Comparison of ENCODE assay signal across 8 cellular contexts in the genomic region with DNA sequence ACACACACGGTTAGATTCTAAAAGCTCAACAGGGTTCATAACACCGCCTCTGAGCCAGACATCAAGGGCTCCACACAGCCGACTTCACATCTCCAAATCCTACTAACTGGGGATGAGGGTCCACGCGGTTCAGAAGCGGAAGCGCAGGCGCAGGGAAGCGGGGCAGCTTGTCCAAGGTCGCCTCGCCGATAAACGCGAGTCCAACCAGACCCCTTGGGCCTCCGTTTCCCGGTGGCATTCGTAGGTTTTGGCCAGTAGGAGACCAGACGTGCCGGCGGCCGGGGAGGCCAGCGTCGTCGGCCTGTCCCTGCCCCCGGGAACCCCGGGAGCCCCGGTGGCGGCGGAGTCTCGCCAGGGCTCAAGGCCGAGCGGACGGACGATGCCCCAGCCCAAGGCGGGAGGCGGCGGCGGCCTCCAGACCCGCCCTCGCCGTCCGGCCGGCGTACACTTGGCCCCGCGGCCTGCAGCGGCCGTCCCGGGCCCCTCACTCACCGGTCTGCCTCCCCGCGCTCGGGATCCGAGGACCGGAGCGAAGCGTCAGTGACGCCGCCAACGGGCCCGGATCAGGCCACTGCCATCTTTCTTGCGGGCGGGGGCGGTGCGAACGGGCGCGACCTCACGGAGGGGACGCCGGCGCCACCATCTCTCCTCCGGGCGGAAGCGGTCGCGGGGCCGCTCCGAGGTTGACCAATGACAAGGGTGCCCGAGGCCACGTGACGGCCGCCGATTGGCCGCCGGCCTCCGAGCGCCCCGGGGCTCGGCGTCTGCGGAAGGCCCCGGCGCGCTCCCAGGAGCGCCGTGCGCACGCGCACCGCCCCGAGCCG. TPM values are rescaled to one million over a fixed set of nuclear protein-coding genes. Genes with fewer than 3 reads are reported as not detected.
A peak's percentile ranks its signal among the peaks of the same experiment; 100 is the strongest.
DNase-seq lines count a peak whose midpoint lies in the region; ATAC-seq, FAIRE-seq and TF ChIP-seq lines count a peak whose summit lies in the region.

A gene with protein sequence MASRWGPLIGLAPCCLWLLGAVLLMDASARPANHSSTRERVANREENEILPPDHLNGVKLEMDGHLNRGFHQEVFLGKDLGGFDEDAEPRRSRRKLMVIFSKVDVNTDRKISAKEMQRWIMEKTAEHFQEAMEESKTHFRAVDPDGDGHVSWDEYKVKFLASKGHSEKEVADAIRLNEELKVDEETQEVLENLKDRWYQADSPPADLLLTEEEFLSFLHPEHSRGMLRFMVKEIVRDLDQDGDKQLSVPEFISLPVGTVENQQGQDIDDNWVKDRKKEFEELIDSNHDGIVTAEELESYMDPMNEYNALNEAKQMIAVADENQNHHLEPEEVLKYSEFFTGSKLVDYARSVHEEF (minus strand): TSS at position 602 of the 824 bp plus-strand sequence. CDS start 3,229 bp downstream, outside the sequence.

- H2BK15ac ChIP-seq in H1 (ENCODE audit: low read length), result peak within 1 kb of the TSS; percentile 88; the same call in 1 of the 2 replicates
- no peak within 1 kb of the TSS for H2BK15ac ChIP-seq in mesenchymal stem cell (ENCODE audit: low read depth, poor library complexity, severe bottlenecking)

- H3K27ac Mint-ChIP-seq in activated CD8-positive, alpha-beta memory T cell treated with anti-CD3 and anti-CD28 coated beads, Interleukin-2, amount 10 ng/mL, durations not matched to agents 7 days and 5 days, result peak within 1 kb of the TSS; percentile 87

- H3K79me2 ChIP-seq in H1 (ENCODE audit: control insufficient read depth in 1 of 2, insufficient read depth in 2 of 2, low read length in 2 of 2), result peaks cover 6 to 34% of the 10 kb centered on the region in 2 experiments; a peak in 3 of 4 replicates

- H3K4me1 ChIP-seq in HUES48 (ENCODE audit: control insufficient read depth, insufficient read depth, low read length), result no peaks in the 10 kb centered on the region
- H3K4me1 ChIP-seq in NT2/D1 (ENCODE audit: insufficient read depth, insufficient read length), result peaks cover 3% of the 10 kb centered on the region
- peaks cover 0 to 6% (median under 1%) of the 10 kb centered on the region in 4 experiments; a peak in 4 of 7 replicates for H3K4me1 ChIP-seq in H1 (replicated peaks in 1 of 4; ENCODE audit: control insufficient read depth in 3 of 4, insufficient read depth in 4 of 4, low read length in 3 of 4)
- peaks cover 31% of the 10 kb centered on the region for H3K4me1 ChIP-seq in mesenchymal stem cell (ENCODE audit: control insufficient read depth, insufficient read depth, low read depth, low read length)

- no peak within 1 kb of the TSS for H2BK20ac ChIP-seq in H1 (ENCODE audit: low read length)

- TF ChIP-seq RAD21 in H1 (IDR thresholded peaks at IDR 0.05 in 1 of 2, conservative IDR thresholded peaks at IDR 0.05 in 1 of 2; ENCODE audit: low read depth in 2 of 2, low read length in 2 of 2), result no peak

- H2AFZ ChIP-seq in H1 (ENCODE audit: low read length), result peak within 1 kb of the TSS; percentile 21; the same call in 1 of the 2 replicates
- peak within 1 kb of the TSS; percentile 80 for H2AFZ ChIP-seq in mesenchymal stem cell (ENCODE audit: low read depth, low read length)

- H3K4me2 ChIP-seq in H1 (ENCODE audit: insufficient read depth in 1 of 2, low read depth in 2 of 2, low read length in 2 of 2) (peak within 1 kb of the TSS; percentile 81 to 88), mesenchymal stem cell (ENCODE audit: low read length, poor library complexity, severe bottlenecking) (peak within 1 kb of the TSS; percentile 60)

- H2BK120ac ChIP-seq in H1 (replicated peaks; ENCODE audit: low read depth, low read length) (no peak within 1 kb of the TSS), mesenchymal stem cell (ENCODE audit: low read depth, low read length) (peak within 1 kb of the TSS; percentile 80)

- H3K79me1 ChIP-seq in H1 (ENCODE audit: low read depth, low read length) (peaks cover 40% of the 10 kb centered on the region), mesenchymal stem cell (replicated peaks; ENCODE audit: low read length, poor library complexity, severe bottlenecking) (peaks cover 27% of the 10 kb centered on the region)

- H4K91ac ChIP-seq in H1 (replicated peaks; ENCODE audit: insufficient read length, low read length) (no peak within 1 kb of the TSS), mesenchymal stem cell (ENCODE audit: low read length) (peak within 1 kb of the TSS; percentile 99)

- H3K9me3 ChIP-seq in HUES48 (ENCODE audit: control insufficient read depth, insufficient read depth, low read length), result no peaks in the 10 kb centered on the region
- H3K9me3 ChIP-seq in NT2/D1 (ENCODE audit: insufficient read depth, low read length), result peaks cover 8% of the 10 kb centered on the region; the same call in 1 of the 2 replicates
- peaks cover 0 to 9% of the 10 kb centered on the region in 2 experiments; a peak in 2 of 4 replicates for H3K9me3 ChIP-seq in H1 (ENCODE audit: insufficient read depth in 2 of 2, low read depth in 1 of 2, low read length in 1 of 2)
- peaks cover 3% of the 10 kb centered on the region for H3K9me3 ChIP-seq in mesenchymal stem cell (ENCODE audit: control insufficient read depth, low read length)

- TF ChIP-seq EP300 in H1 (IDR thresholded peaks at IDR 0.05; ENCODE audit: borderline replicate concordance in 1 of 2, low read depth in 2 of 2, low read length in 2 of 2), result no peak

- peaks cover 34% of the 10 kb centered on the region for H3K36me3 ChIP-seq in HUES48 (ENCODE audit: control insufficient read depth, insufficient read depth, low read length)
- peaks cover 66% of the 10 kb centered on the region for H3K36me3 ChIP-seq in NT2/D1 (ENCODE audit: insufficient read depth, insufficient read length, low read length)
- H3K36me3 ChIP-seq in H1 (ENCODE audit: control insufficient read depth in 2 of 4, insufficient read depth in 4 of 4, low read length in 3 of 4), result peaks cover 2 to 22% (median 4%) of the 10 kb centered on the region in 4 experiments; a peak in 4 of 8 replicates
- H3K36me3 ChIP-seq in mesenchymal stem cell (ENCODE audit: control insufficient read depth in 1 of 2, insufficient read depth in 2 of 2, low read depth in 1 of 2, low read length in 2 of 2), result peaks cover 26 to 70% of the 10 kb centered on the region in 2 experiments

- H3K27me3 Mint-ChIP-seq in activated CD8-positive, alpha-beta memory T cell treated with anti-CD3 and anti-CD28 coated beads, Interleukin-2, amount 10 ng/mL, durations not matched to agents 7 days and 5 days, result no peaks in the 10 kb centered on the region

- H4K5ac ChIP-seq in H1 (ENCODE audit: insufficient read length, low read depth, low read length), result no peak within 1 kb of the TSS

- no peak within 1 kb of the TSS for H3K14ac ChIP-seq in H1 (ENCODE audit: insufficient read length)
- H3K14ac ChIP-seq in mesenchymal stem cell (ENCODE audit: low read length in 2 of 2), result peak within 1 kb of the TSS in 1 of 2 experiments; percentile 96

- POLR2A ChIA-PET in H1 (lab: Charles Lee; ENCODE audit: partially characterized antibody), result interaction anchor here (0.6 to 2.3 kb wide), 19 partner anchors 8 to 256 kb away, joined by 3 to 12 read pairs (median 4); a partner anchor contains a TSS

- peak within 1 kb of the TSS; percentile 91 for H3K4me3 Mint-ChIP-seq in activated CD8-positive, alpha-beta memory T cell treated with anti-CD3 and anti-CD28 coated beads, Interleukin-2, amount 10 ng/mL, durations not matched to agents 7 days and 5 days

- H3K4me3 ChIP-seq in HUES48 (ENCODE audit: low read depth, low read length), result peak within 1 kb of the TSS; percentile 89
- H3K4me3 ChIP-seq in NT2/D1 (ENCODE audit: insufficient read length, low read depth), result peak within 1 kb of the TSS; percentile 94
- peak within 1 kb of the TSS; percentile 86 to 92 (median 90) for H3K4me3 ChIP-seq in H1 (ENCODE audit: extremely low read depth in 1 of 4, insufficient read depth in 2 of 4, low read depth in 3 of 4, low read length in 4 of 4)
- H3K4me3 ChIP-seq in mesenchymal stem cell (ENCODE audit: insufficient read depth in 1 of 2, low read depth in 1 of 2, low read length in 2 of 2), result peak within 1 kb of the TSS; percentile 94 to 95

- CTCF ChIA-PET in activated CD8-positive, alpha-beta memory T cell treated with anti-CD3 and anti-CD28 coated beads, Interleukin-2, amount 10 ng/mL, durations not matched to agents 7 days and 5 days (lab: Charles Lee), result interaction anchor here (0.7 to 4.8 kb wide), 12 partner anchors 16 to 167 kb away, joined by 3 to 43 read pairs (median 3); no protein-coding TSS in a partner anchor
- CTCF ChIA-PET in H1 (lab: Charles Lee; ENCODE audit: partially characterized antibody), result interaction anchor here (0.6 to 1.6 kb wide), 11 partner anchors 8 to 247 kb away, joined by 3 to 6 read pairs (median 4); a partner anchor contains a TSS

- H2AK5ac ChIP-seq in H1 (ENCODE audit: low read depth, low read length) (peak within 1 kb of the TSS; percentile 25; the same call in 1 of the 2 replicates), mesenchymal stem cell (ENCODE audit: low read length, severe bottlenecking) (peak within 1 kb of the TSS; percentile 92)

- H4K8ac ChIP-seq in H1 (ENCODE audit: extremely low read depth, insufficient read depth, low read length) (peak within 1 kb of the TSS; percentile 91), mesenchymal stem cell (ENCODE audit: low read length) (peak within 1 kb of the TSS; percentile 100)

- H3K4ac ChIP-seq in H1 (replicated peaks; ENCODE audit: insufficient read length, low read depth, low read length) (peak within 1 kb of the TSS; percentile 91), mesenchymal stem cell (ENCODE audit: low read depth in 1 of 2, low read length in 2 of 2) (peak within 1 kb of the TSS; percentile 96 to 98)

- H3K18ac ChIP-seq in H1 (ENCODE audit: extremely low read depth, low read length) (peak within 1 kb of the TSS; percentile 60; the same call in 1 of the 2 replicates), mesenchymal stem cell (ENCODE audit: low read depth in 1 of 2, low read length in 2 of 2) (peak within 1 kb of the TSS; percentile 95 to 96)

- in situ Hi-C loops in Caki2 (cut with HindIII; ENCODE audit: low pct_unique_long_range_greater_than_20kb, low sequenced_read_pairs), result no loop called here

- DNase-seq in Caki2 (ENCODE audit: low read depth), result peak; percentile 93
- DNase-seq in NT2/D1 (ENCODE audit: low read depth, low spot score), result peak; percentile 90
- DNase-seq in activated CD8-positive, alpha-beta memory T cell treated with anti-CD3 and anti-CD28 coated beads, Interleukin-2, amount 10 ng/mL, durations not matched to agents 7 days and 5 days, result peak; percentile 97
- DNase-seq in H1 (ENCODE audit: low read depth in 1 of 2, low spot score in 2 of 2), result peak; percentile 76 to 94
- DNase-seq in mesenchymal stem cell, result peak; percentile 96
- DNase-seq in stimulated activated CD8-positive, alpha-beta memory T cell treated with anti-CD3 and anti-CD28 coated beads, Interleukin-12 subunit alpha, Interleukin-12 subunit beta, amount 100 ng/mL, for 24 hours (ENCODE audit: extremely low read depth), result peak; percentile 91

- H3K36me3 Mint-ChIP-seq in activated CD8-positive, alpha-beta memory T cell treated with anti-CD3 and anti-CD28 coated beads, Interleukin-2, amount 10 ng/mL, durations not matched to agents 7 days and 5 days, result peaks cover 22% of the 10 kb centered on the region

- H3K23ac ChIP-seq in H1 (ENCODE audit: insufficient read length), result no peak within 1 kb of the TSS
- H3K23ac ChIP-seq in mesenchymal stem cell (ENCODE audit: low read length in 2 of 2), result peak within 1 kb of the TSS in 1 of 2 experiments; percentile 98

- H3K56ac ChIP-seq in H1 (replicated peaks; ENCODE audit: insufficient read length, low read depth, low read length), result peak within 1 kb of the TSS; percentile 30

- peak within 1 kb of the TSS; percentile 17; the same call in 1 of the 2 replicates for H2BK12ac ChIP-seq in H1 (ENCODE audit: low read depth, low read length)
- H2BK12ac ChIP-seq in mesenchymal stem cell (ENCODE audit: low read length in 2 of 2), result peak within 1 kb of the TSS; percentile 12 to 83

- no peak for FAIRE-seq in H1 (lab: Jason Lieb, UNC)

- H3K27me3 ChIP-seq in HUES48 (ENCODE audit: control insufficient read depth, insufficient read depth, low read length) (no peaks in the 10 kb centered on the region), NT2/D1 (ENCODE audit: insufficient read depth, insufficient read length) (no peaks in the 10 kb centered on the region), H1 (replicated peaks in 1 of 4; ENCODE audit: control insufficient read depth in 3 of 4, extremely low read depth in 1 of 4, insufficient read depth in 3 of 4, low read length in 3 of 4) (no peaks in the 10 kb centered on the region; a peak in 1 of 7 replicates), mesenchymal stem cell (ENCODE audit: control insufficient read depth in 1 of 2, insufficient read depth in 1 of 2, low read length in 2 of 2) (peaks cover 0 to 1% of the 10 kb centered on the region in 2 experiments)

- H2BK5ac ChIP-seq in H1 (ENCODE audit: low read depth, low read length) (peak within 1 kb of the TSS; percentile 15; the same call in 1 of the 2 replicates), mesenchymal stem cell (ENCODE audit: low read depth, low read length, poor library complexity, severe bottlenecking) (peak within 1 kb of the TSS; percentile 85)

- H3K27ac ChIP-seq in HUES48 (ENCODE audit: low read depth, low read length) (peak within 1 kb of the TSS; percentile 76), H1 (ENCODE audit: low read depth, low read length) (peak within 1 kb of the TSS; percentile 86), mesenchymal stem cell (ENCODE audit: low read length, poor library complexity, severe bottlenecking) (peak within 1 kb of the TSS; percentile 42)

- 4% methylated on average over 22 of the region's 103 CpGs; no CpG with 5 or more reads in 1 of the 2 experiments for WGBS in H1 (ENCODE audit: extremely low coverage in 1 of 2, insufficient coverage in 1 of 2, insufficient read length in 1 of 2, insufficient replicate concordance in 2 of 2, low coverage in 1 of 2, low lambda C conversion rate in 2 of 2, missing lambda C conversion rate in 1 of 2), 2 experiments
- under 1% methylated on average over 69 of the region's 103 CpGs for WGBS in mesenchymal stem cell

- H3K9ac ChIP-seq in HUES48 (ENCODE audit: low read depth, low read length) (peak within 1 kb of the TSS; percentile 69), NT2/D1 (ENCODE audit: insufficient read length, low read depth) (peak within 1 kb of the TSS; percentile 99), H1 (replicated peaks in 1 of 4; ENCODE audit: extremely low read depth in 1 of 4, low read depth in 3 of 4, low read length in 3 of 4) (peak within 1 kb of the TSS; percentile 58 to 89 (median 80)), mesenchymal stem cell (ENCODE audit: low read length) (peak within 1 kb of the TSS; percentile 93)

- peaks cover 30% of the 10 kb centered on the region for H3K4me1 Mint-ChIP-seq in activated CD8-positive, alpha-beta memory T cell treated with anti-CD3 and anti-CD28 coated beads, Interleukin-2, amount 10 ng/mL, durations not matched to agents 7 days and 5 days

- peaks cover 7% of the 10 kb centered on the region for H3K23me2 ChIP-seq in H1 (ENCODE audit: low read depth, low read length)

- TF ChIP-seq CTCF in H1 (IDR thresholded peaks at IDR 0.05; ENCODE audit: control extremely low read depth in 1 of 3, insufficient read depth in 1 of 3, low read depth in 1 of 3, low read length in 3 of 3), result peak in 1 of 3 experiments; percentile 10; a peak in 1 of 4 replicates

- peak in 1 of 2 experiments; percentile 63; a peak in 2 of 3 replicates for TF ChIP-seq POLR2A in H1 (IDR thresholded peaks at IDR 0.05; ENCODE audit: control extremely low read depth in 1 of 2, low read depth in 2 of 2, low read length in 2 of 2)

- ATAC-seq in GM21423 (IDR thresholded peaks at IDR 0.05; ENCODE audit: unreplicated experiment), result peak; percentile 94
- peak; percentile 96 for ATAC-seq in activated CD8-positive, alpha-beta memory T cell treated with anti-CD3 and anti-CD28 coated beads, Interleukin-2, amount 10 ng/mL, durations not matched to agents 7 days and 5 days

- no peaks in the 10 kb centered on the region for H3K9me3 Mint-ChIP-seq in activated CD8-positive, alpha-beta memory T cell treated with anti-CD3 and anti-CD28 coated beads, Interleukin-2, amount 10 ng/mL, durations not matched to agents 7 days and 5 days (ENCODE audit: low read depth)

- H4K20me1 ChIP-seq in H1 (replicated peaks in 1 of 2; ENCODE audit: control insufficient read depth in 1 of 2, insufficient read depth in 2 of 2, low read length in 2 of 2), result peaks cover under 1 to 25% of the 10 kb centered on the region in 2 experiments

RNA-seq across cellular contexts. Expression of the gene that starts here (rescaled TPM):
- 111 and 124 TPM in 2 replicates for total RNA-seq in Caki2 (2014; rRNA removed; shearing (Covaris generic); ENCODE audit: low replicate concordance)
- total RNA-seq in activated CD8-positive, alpha-beta memory T cell treated with anti-CD3 and anti-CD28 coated beads, Interleukin-2, amount 10 ng/mL, durations not matched to agents 7 days and 5 days, result 100 to 1,000 TPM; 109 to 144 TPM
- total RNA-seq in H1 (2021; fragmentation: NEBNext Ultra II Directional; extraction: Animal tissue kit (Norgen Biotek cat#: 25700)), result 72.2 and 75.6 TPM in 2 replicates
- polyA plus RNA-seq in H1 (2011; rRNA removed), result 45.5 and 69.8 TPM in 2 replicates
- polyA plus RNA-seq in H1 (2011; cell fraction: cytosol; rRNA removed), result 62.5 TPM
- 89.3 TPM for polyA plus RNA-seq in H1 (2011; cell fraction: nucleus; rRNA removed)
- polyA plus RNA-seq in H1 (2012, experiment 1 of 2), result 63.1 to 79.8 TPM (median 77.9 TPM) in 4 replicates
- 55.0 TPM for polyA plus RNA-seq in H1 (2012, experiment 2 of 2)
- polyA plus RNA-seq in H1 (2013, experiment 1 of 2), result 110 TPM
- 117 TPM for polyA plus RNA-seq in H1 (2013, experiment 2 of 2)
- polyA minus RNA-seq in H1 (2011; rRNA and poly(A)+ RNA removed), result 13.2 and 16.8 TPM in 2 replicates
- 32.2 TPM for polyA minus RNA-seq in H1 (2011; cell fraction: cytosol; rRNA and poly(A)+ RNA removed)
- polyA minus RNA-seq in H1 (2011; cell fraction: nucleus; rRNA and poly(A)+ RNA removed), result 39.2 TPM
- 239 TPM for polyA plus RNA-seq in mesenchymal stem cell (2013, experiment 1 of 2)
- polyA plus RNA-seq in mesenchymal stem cell (2013, experiment 2 of 2), result 241 TPM

Comparison
In these comparisons a context has a peak if more than half of its experiments do, and no peak if none do; other contexts are left out.
1. Peak in every context shown above with its lines: DNase-seq, ATAC-seq, H3K4me3 ChIP-seq and H3K27ac ChIP-seq.